ENCODE assay signal across 21 cellular contexts in genomic region chr10:69241575-69241974, GRCh38. TPM values are rescaled to one million over a fixed set of nuclear protein-coding genes. Genes with fewer than 3 reads are reported as not detected.
DNase-seq lines count a peak whose midpoint lies in the region; ATAC-seq and TF ChIP-seq lines count a peak whose summit lies in the region.
"Had no signal": no experiment of that assay in that cellular context is flagged by ENCODE, and none has a peak within 500 bp of the region (broad histone marks: within the 10 kb centered on the region; RNA-seq: fewer than 3 reads in every experiment).

No MANE protein-coding gene starts in this region.

- TF ChIP-seq POLR2A in erythroblast (IDR thresholded peaks at IDR 0.05; ENCODE audit: low read length) = no peak

- ATAC-seq in HG03175 (IDR thresholded peaks at IDR 0.05; ENCODE audit: unreplicated experiment) = no peak
- ATAC-seq: gastrocnemius medialis; mucosa of descending colon; psoas muscle; stimulated activated naive B cell treated with anti-CD40 and anti-IgM and Interleukin-4, amounts not matched to agents 10 μg/mL and 1 μg/mL and 100 μg/mL, for 72 hours; WTC11 had no signal

- DNase-seq in EH (ENCODE audit: low read depth) = peak; percentile 54
- DNase-seq in M059J (ENCODE audit: low read depth) = peak; percentile 85
- peak; percentile 43 to 59 for DNase-seq in erythroblast (lab: John Stamatoyannopoulos, UW)
- DNase-seq in posterior vena cava (ENCODE audit: low spot score) = peak; percentile 81
- no peak for DNase-seq in GOT3 (lab: John Stamatoyannopoulos, UW)
- no peak for DNase-seq in NCI-H2107 treated with DMSO at 0.1 percent for 48 hours (lab: John Stamatoyannopoulos, UW; ENCODE audit: unreplicated experiment)
- DNase-seq in midbrain (lab: John Stamatoyannopoulos, UW) = no peak
- DNase-seq: activated gamma-delta T cell; CD4-positive, alpha-beta T cell; gastrocnemius medialis; GDM1; islet precursor cell; mucosa of descending colon; NCI-H1694 treated with DMSO at 0.1 percent for 48 hours; NCI-H69; psoas muscle; stimulated activated naive B cell treated with anti-CD40 and anti-IgM and Interleukin-4, amounts not matched to agents 10 μg/mL and 1 μg/mL and 100 μg/mL, for 72 hours; testis had no signal

- intact Hi-C loops in posterior vena cava (cut with DNase I) = no loop called here

RNA-seq across cellular contexts. Expression of gene HKDC1, which starts 21.4 kb away (rescaled TPM):
- total RNA-seq in M059J (2014; rRNA removed; shearing (Covaris generic)) = 0.27 and 3.4 TPM in 2 replicates
- total RNA-seq in posterior vena cava = under 1 TPM; 0.05 to 0.09 TPM
- total RNA-seq: cardiac muscle cell, psoas muscle had no signal

RNA-seq across cellular contexts. Expression of gene HK1, which starts 36.7 kb away (rescaled TPM):
- 46.9 and 70.9 TPM in 2 replicates for total RNA-seq in M059J (2014; rRNA removed; shearing (Covaris generic))
- total RNA-seq in posterior vena cava = 100 to 1,000 TPM in 1 of 2 donors, 10 to 100 TPM in 1; 75.6 to 103 TPM

Comparison
In these comparisons a context has a peak if more than half of its experiments do, and no peak if none do; other contexts are left out.
1. DNase-seq: peak in EH (single experiment), M059J (single experiment), erythroblast (2 of 2) and posterior vena cava (single experiment); none in GOT3 (single experiment), NCI-H2107 treated with DMSO at 0.1 percent for 48 hours (single experiment) and midbrain (single experiment).